In the genomic region with DNA sequence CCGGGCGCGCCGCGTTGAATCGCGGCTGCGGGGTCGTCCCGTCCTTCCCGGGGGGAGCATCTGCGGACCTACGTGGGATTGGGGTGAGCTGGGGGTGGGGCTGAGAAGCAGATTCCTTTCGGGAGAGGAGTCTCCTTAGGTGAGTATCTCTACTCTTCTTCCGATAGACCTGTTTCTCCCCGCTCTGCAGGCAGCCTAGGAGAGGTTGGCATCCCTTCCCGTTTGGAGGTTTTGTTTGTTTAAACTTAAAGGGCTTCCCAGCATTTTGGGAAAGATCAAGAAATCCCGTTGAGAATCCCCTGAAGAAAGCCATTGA, we compare ENCODE assay signal across 8 cellular contexts. TPM values are rescaled to one million over a fixed set of nuclear protein-coding genes. Genes with fewer than 3 reads are reported as not detected.
DNase-seq lines count a peak whose midpoint lies in the region; ATAC-seq, FAIRE-seq and TF ChIP-seq lines count a peak whose summit lies in the region.

No MANE protein-coding gene starts in this region.

- H3K27ac ChIP-seq in K562 (ENCODE audit: extremely low read depth, low read depth, low read length) (peak overlapping the region; percentile 71), vagina (peak overlapping the region; percentile 89)

- no peak for FAIRE-seq in K562 (lab: Jason Lieb, UNC)

- peak overlapping the region; percentile 91 for H3K4me2 ChIP-seq in K562 (ENCODE audit: insufficient read depth, low read length)

- H3K36me3 ChIP-seq in K562 (ENCODE audit: control insufficient read depth, insufficient read depth, low read length) (peaks cover 25% of the 10 kb centered on the region; the same call in 2 of the 3 replicates), vagina (peaks cover 0 to 12% of the 10 kb centered on the region in 2 donors)

- H3K4me1 ChIP-seq in K562 (replicated peaks in 1 of 2; ENCODE audit: control insufficient read depth in 2 of 2, insufficient read depth in 2 of 2, low read length in 2 of 2) (peaks cover 0 to 4% of the 10 kb centered on the region in 2 experiments; a peak in 4 of 5 replicates), vagina (peaks cover 23% of the 10 kb centered on the region)

- H3K9me3 ChIP-seq in K562 (replicated peaks; ENCODE audit: control insufficient read depth, insufficient read depth, low read depth, low read length) = no peaks in the 10 kb centered on the region
- H3K9me3 ChIP-seq in vagina = no peaks in the 10 kb centered on the region

- H3K27me3 ChIP-seq in K562 (ENCODE audit: control insufficient read depth in 2 of 2, insufficient read depth in 2 of 2, low read length in 2 of 2) (no peaks in the 10 kb centered on the region), vagina (no peaks in the 10 kb centered on the region)

- no peaks in the 10 kb centered on the region for H4K20me1 ChIP-seq in K562 (replicated peaks; ENCODE audit: control insufficient read depth, insufficient read depth, low read length)

- TF ChIP-seq CTCF in K562 (IDR thresholded peaks at IDR 0.05 in 2 of 3, conservative IDR thresholded peaks at IDR 0.05 in 1 of 3; ENCODE audit: insufficient read depth in 2 of 3, low read depth in 1 of 3, low read length in 3 of 3) = no peak
- no peak for TF ChIP-seq CTCF in vagina (IDR thresholded peaks at IDR 0.05)

- H3K4me3 ChIP-seq in K562 = peak overlapping the region; percentile 96
- H3K4me3 ChIP-seq in vagina = peak overlapping the region; percentile 76 to 97

- DNase-seq in Right ventricle myocardium superior (no peak), left ventricle myocardium superior (no peak), K562 (ENCODE audit: extremely low read depth in 1 of 4, low spot score in 3 of 4) (no peak), medulla oblongata (ENCODE audit: extremely low spot score) (peak; percentile 33), vagina (ENCODE audit: extremely low spot score in 2 of 2) (no peak), G401 (ENCODE audit: low spot score) (no peak)

- TF ChIP-seq POLR2A in K562 (conservative IDR thresholded peaks at IDR 0.05) (no peak), vagina (IDR thresholded peaks at IDR 0.05) (no peak)

- ATAC-seq in Right ventricle myocardium superior (ENCODE audit: poor library complexity) = peak; percentile 19
- no peak for ATAC-seq in left ventricle myocardium superior
- ATAC-seq in K562 = peak; percentile 8
- ATAC-seq in HG02588 (IDR thresholded peaks at IDR 0.05; ENCODE audit: unreplicated experiment) = no peak
- ATAC-seq in HG03565 (IDR thresholded peaks at IDR 0.05; ENCODE audit: unreplicated experiment) = no peak

- TF ChIP-seq EP300 in K562 (IDR thresholded peaks at IDR 0.05; ENCODE audit: low read length) = no peak

- CTCF ChIA-PET in K562 (lab: Yijun Ruan, JAX; ENCODE audit: low intra/inter-chr PET ratio) = no interaction called here

- H3K9ac ChIP-seq in K562 (ENCODE audit: insufficient read depth in 1 of 2, low read depth in 2 of 2, low read length in 2 of 2) = peak overlapping the region; percentile 68 to 97

- intact Hi-C loops in Right ventricle myocardium superior (cut with DNase I) (no loop called here), left ventricle myocardium superior (cut with micrococcal nuclease) (no loop called here), K562 (cut with micrococcal nuclease) (no loop called here), vagina (cut with DNase I) (no loop called here)

- no peaks in the 10 kb centered on the region for H3K9me1 ChIP-seq in K562 (ENCODE audit: control insufficient read depth, insufficient read depth, low read length)

- TF ChIP-seq RAD21 in K562 (CRISPR knock-in tag; conservative IDR thresholded peaks at IDR 0.05 in 1 of 2, IDR thresholded peaks at IDR 0.05 in 1 of 2) = no peak

- in situ Hi-C loops in K562 (cut with MboI) (loop anchor here (25.0 kb wide), 1 partner anchor 524 kb away; a partner anchor contains a TSS), G401 (cut with HindIII; ENCODE audit: low sequenced_read_pairs) (no loop called here)

- H3K79me2 ChIP-seq in K562 (ENCODE audit: control insufficient read depth, insufficient read depth, low read length) = peaks cover 25% of the 10 kb centered on the region

- POLR2A ChIA-PET in K562 (lab: Yijun Ruan, JAX) = interaction anchor here (0.7 to 1.3 kb wide), 2 partner anchors 24 to 103 kb away, joined by 3 to 6 read pairs; no protein-coding TSS in a partner anchor

- 0% methylated on average over 9 of the region's 18 CpGs for WGBS in K562 (ENCODE audit: insufficient coverage, low coverage, missing lambda C conversion rate)

- BruUV-seq in K562 (replicated peaks; lab: Mats Ljungman, UMichigan) = TSS peak; percentile 49

- H2AFZ ChIP-seq in K562 (ENCODE audit: low read depth, low read length) = peak overlapping the region; percentile 90

TF ChIP-seq in K562, 482 proteins besides CTCF, POLR2A, EP300 and RAD21:
- TF ChIP-seq RBM15 (IDR thresholded peaks at IDR 0.05; ENCODE audit: insufficient read depth, low read length) (no peak), MEF2A (IDR thresholded peaks at IDR 0.05; ENCODE audit: control insufficient read depth, low read depth, low read length) (no peak), POLR2AphosphoS2 (IDR thresholded peaks at IDR 0.05; ENCODE audit: low read length) (no peak), PHF8 (IDR thresholded peaks at IDR 0.05; ENCODE audit: borderline replicate concordance, low read length) (peak; percentile 11; the same call in 1 of the 2 replicates), ZNF212 (CRISPR knock-in tag; IDR thresholded peaks at IDR 0.05) (no peak), RBBP5 (IDR thresholded peaks at IDR 0.05; ENCODE audit: borderline replicate concordance, insufficient read depth, low read length, poor library complexity, severe bottlenecking) (peak; percentile 1), SAP30 (IDR thresholded peaks at IDR 0.05; ENCODE audit: borderline replicate concordance, insufficient read depth, low read depth, low read length, poor library complexity, severe bottlenecking) (peak; percentile 29), PCBP1 (IDR thresholded peaks at IDR 0.05; ENCODE audit: low read depth, low read length, poor library complexity, severe bottlenecking) (peak; percentile 8), FOXJ2 (tag; IDR thresholded peaks at IDR 0.05) (peak; percentile 3; the same call in 1 of the 2 replicates)

RNA-seq across cellular contexts. Expression of a gene that starts 0.4 kb away (rescaled TPM):
- total RNA-seq in Right ventricle myocardium superior (15.1 TPM), left ventricle myocardium superior (15.8 TPM), K562 (2014; rRNA removed) (9.0 and 10.8 TPM in 2 replicates), K562 (2014; rRNA removed; fragmentation: Illumina TruSeq; extraction: Trizol) (12.6 and 16.7 TPM in 2 replicates), K562 (2015; rRNA removed; fragmentation: Illumina TruSeq; extraction: Trizol) (16.9 and 17.0 TPM in 2 replicates), K562 (2021) (17.3 and 17.7 TPM in 2 replicates), vagina (43.0 TPM)
- 110 and 194 TPM in 2 replicates for total RNA-seq in K562 (2011; cell fraction: chromatin; rRNA removed; ENCODE audit: low replicate concordance)
- total RNA-seq in K562 (2011; cell fraction: nucleolus; rRNA removed) = 36.7 and 39.5 TPM in 2 replicates
- total RNA-seq in K562 (2011; cell fraction: nucleoplasm; rRNA removed) = 63.6 and 87.8 TPM in 2 replicates
- polyA plus RNA-seq in K562 (2011; rRNA removed) (17.9 and 18.9 TPM in 2 replicates), K562 (2014; fragmentation: Illumina TruSeq; extraction: Trizol) (13.4 and 15.8 TPM in 2 replicates), K562 (2014; fragmentation: Nextera tagmentation; extraction: Ambion mirVana) (1 to 10 TPM; 4.1 to 5.4 TPM), K562 (2014; rRNA removed) (12.1 and 12.3 TPM in 2 replicates)
- polyA plus RNA-seq in K562 (2011; cell fraction: cytosol; rRNA removed) = 7.4 and 10.1 TPM in 2 replicates
- polyA plus RNA-seq in K562 (2011; cell fraction: nucleus; rRNA removed) = 24.1 and 26.5 TPM in 2 replicates
- 10.2 and 11.5 TPM in 2 replicates for polyA plus RNA-seq in K562 (2012)
- 67.6 and 79.8 TPM in 2 replicates for polyA minus RNA-seq in K562 (2011; rRNA and poly(A)+ RNA removed)
- 9.8 and 17.4 TPM in 2 replicates for polyA minus RNA-seq in K562 (2011; cell fraction: cytosol; rRNA and poly(A)+ RNA removed)
- polyA minus RNA-seq in K562 (2011; cell fraction: nucleus; rRNA and poly(A)+ RNA removed) = 38.1 and 61.6 TPM in 2 replicates
- 20.7 and 25.6 TPM in 2 replicates for total RNA-seq in G401 (2014; rRNA removed; shearing (Covaris generic))

RNA-seq across cellular contexts. Expression of a gene that starts 0.8 kb away (rescaled TPM):
- total RNA-seq in Right ventricle myocardium superior (5.9 TPM), left ventricle myocardium superior (6.2 TPM), K562 (2014; rRNA removed) (3.1 and 5.4 TPM in 2 replicates), K562 (2014; rRNA removed; fragmentation: Illumina TruSeq; extraction: Trizol) (8.0 and 8.5 TPM in 2 replicates), K562 (2015; rRNA removed; fragmentation: Illumina TruSeq; extraction: Trizol) (6.2 and 6.8 TPM in 2 replicates), K562 (2021) (11.3 and 11.4 TPM in 2 replicates), vagina (9.6 TPM)
- total RNA-seq in K562 (2011; cell fraction: chromatin; rRNA removed; ENCODE audit: low replicate concordance) = 12.2 and 14.7 TPM in 2 replicates
- 20.0 and 23.0 TPM in 2 replicates for total RNA-seq in K562 (2011; cell fraction: nucleolus; rRNA removed)
- 26.0 and 32.5 TPM in 2 replicates for total RNA-seq in K562 (2011; cell fraction: nucleoplasm; rRNA removed)
- polyA plus RNA-seq in K562 (2011; rRNA removed) (34.2 and 39.2 TPM in 2 replicates), K562 (2014; fragmentation: Illumina TruSeq; extraction: Trizol) (17.2 and 21.3 TPM in 2 replicates), K562 (2014; fragmentation: Nextera tagmentation; extraction: Ambion mirVana) (10 to 100 TPM; 26.0 to 32.4 TPM), K562 (2014; rRNA removed) (14.2 and 19.3 TPM in 2 replicates)
- polyA plus RNA-seq in K562 (2011; cell fraction: cytosol; rRNA removed) = 26.3 and 42.2 TPM in 2 replicates
- polyA plus RNA-seq in K562 (2011; cell fraction: nucleus; rRNA removed) = 8.5 and 14.6 TPM in 2 replicates
- polyA plus RNA-seq in K562 (2012) = 11.1 and 13.5 TPM in 2 replicates
- 9.5 and 11.5 TPM in 2 replicates for polyA minus RNA-seq in K562 (2011; rRNA and poly(A)+ RNA removed)
- polyA minus RNA-seq in K562 (2011; cell fraction: cytosol; rRNA and poly(A)+ RNA removed) = 4.7 and 5.0 TPM in 2 replicates
- polyA minus RNA-seq in K562 (2011; cell fraction: nucleus; rRNA and poly(A)+ RNA removed) = 4.0 and 7.1 TPM in 2 replicates
- total RNA-seq in G401 (2014; rRNA removed; shearing (Covaris generic)) = 15.1 and 16.6 TPM in 2 replicates

Comparison
In these comparisons a context has a peak if more than half of its experiments do, and no peak if none do; other contexts are left out.
1. ATAC-seq: peak in Right ventricle myocardium superior (single experiment) and K562 (single experiment); none in left ventricle myocardium superior (single experiment), HG02588 (single experiment) and HG03565 (single experiment).